Comparison of ENCODE assay signal across 20 cellular contexts in the genomic region with DNA sequence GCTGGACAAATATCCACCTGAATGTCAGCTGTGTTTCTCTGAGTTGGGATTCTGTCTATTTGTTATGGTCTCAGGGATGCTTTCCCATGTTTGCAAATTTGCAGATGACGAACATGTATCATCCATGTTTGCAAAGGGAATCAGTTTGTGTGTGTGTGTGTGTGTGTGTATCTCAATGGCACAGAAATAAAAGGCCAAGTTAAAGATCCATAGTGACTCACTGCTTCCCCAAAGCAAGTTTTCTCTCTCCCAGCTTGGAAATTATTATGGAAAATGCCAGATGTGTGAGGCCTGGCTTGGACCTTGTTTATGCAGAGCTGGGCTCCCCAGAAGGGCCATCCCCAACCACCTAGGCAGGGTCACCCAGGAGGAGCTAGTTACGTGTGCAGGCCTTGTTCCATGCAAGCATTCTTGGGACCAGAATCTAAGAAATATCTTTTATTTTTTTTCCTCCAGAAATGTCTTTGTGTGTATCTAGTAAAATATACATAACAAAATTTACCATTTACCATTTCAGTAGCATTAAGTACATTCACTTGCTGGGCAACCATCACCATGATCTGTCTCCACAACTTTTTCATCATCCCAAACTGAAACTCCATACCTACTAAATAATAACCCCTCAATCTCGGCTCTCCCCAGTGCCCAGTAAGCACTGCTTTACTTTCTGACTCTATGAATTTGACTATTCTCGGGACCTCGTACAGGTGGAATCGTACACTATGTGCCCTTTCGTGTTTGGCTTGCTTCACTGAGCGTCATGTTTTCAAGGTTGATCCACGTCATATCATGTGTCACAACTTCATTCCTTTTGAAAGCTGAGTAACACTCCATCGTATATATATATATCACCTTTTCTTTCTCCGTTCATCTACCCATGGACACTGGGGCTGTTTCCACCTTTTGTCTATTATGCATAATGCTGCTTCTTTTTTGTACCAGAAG. TPM values are rescaled to one million over a fixed set of nuclear protein-coding genes. Genes with fewer than 3 reads are reported as not detected.
DNase-seq lines count a peak whose midpoint lies in the region; ATAC-seq and TF ChIP-seq lines count a peak whose summit lies in the region.
"Had no signal": no experiment of that assay in that cellular context is flagged by ENCODE, and none has a peak within 500 bp of the region (broad histone marks: within the 10 kb centered on the region; RNA-seq: fewer than 3 reads in every experiment).

No MANE protein-coding gene starts in this region.

- peaks cover 2% of the 10 kb centered on the region for H3K27me3 ChIP-seq in endodermal cell (ENCODE audit: control insufficient read depth, insufficient read depth, low read length, poor library complexity, severe bottlenecking)
- H3K27me3 ChIP-seq: tibial artery had no signal

- no peaks in the 10 kb centered on the region for H3K9me3 ChIP-seq in endodermal cell (ENCODE audit: control insufficient read depth, low read length)
- H3K9me3 ChIP-seq: tibial artery had no signal

- no peaks in the 10 kb centered on the region for H3K36me3 Mint-ChIP-seq in natural killer cell treated with Interleukin-12 subunit alpha and Interleukin-12 subunit beta and Interleukin-15 and Interleukin-18, amount 100 ng/mL, for 72 hours
- H3K36me3 Mint-ChIP-seq in natural killer cell (no peaks in the 10 kb centered on the region), endodermal cell (ENCODE audit: low read depth) (no peaks in the 10 kb centered on the region), nephron (ENCODE audit: low read depth) (no peaks in the 10 kb centered on the region)
- H3K36me3 Mint-ChIP-seq: CD8-positive, alpha-beta T cell; stimulated activated effector memory CD8-positive, alpha-beta T cell treated with anti-CD3 and anti-CD28 coated beads, Interleukin-12 subunit alpha, Interleukin-12 subunit beta, amount 100 ng/mL, for 72 hours had no signal

- intact Hi-C loops in natural killer cell (cut with micrococcal nuclease), result no loop called here

- no peaks in the 10 kb centered on the region for H3K36me3 ChIP-seq in endodermal cell (ENCODE audit: control insufficient read depth, insufficient read depth, low read length)
- H3K36me3 ChIP-seq: tibial artery had no signal

- WGBS in endodermal cell (ENCODE audit: insufficient coverage in 1 of 2, insufficient read length in 1 of 2), 2 experiments, result 96 to 99% methylated on average over 9 to 11 of the region's 11 CpGs

- H3K27ac Mint-ChIP-seq in natural killer cell treated with Interleukin-12 subunit alpha and Interleukin-12 subunit beta and Interleukin-15 and Interleukin-18, amount 100 ng/mL, for 72 hours, result peak overlapping the region in 1 of 2 donors; percentile 11
- H3K27ac Mint-ChIP-seq in natural killer cell (no peak overlapping the region), endodermal cell (no peak overlapping the region), nephron (peak overlapping the region; percentile 11 to 81 (median 17))
- H3K27ac Mint-ChIP-seq: activated CD4-positive, alpha-beta T cell treated with anti-CD3 and anti-CD28 coated beads, Interleukin-2, amount 10 ng/mL, durations not matched to agents 7 days and 5 days; stimulated activated effector memory CD8-positive, alpha-beta T cell treated with anti-CD3 and anti-CD28 coated beads, Interleukin-12 subunit alpha, Interleukin-12 subunit beta, amount 100 ng/mL, for 72 hours had no signal

- DNase-seq in natural killer cell treated with Interleukin-12 subunit alpha and Interleukin-12 subunit beta and Interleukin-15 and Interleukin-18, amount 100 ng/mL, for 72 hours (ENCODE audit: low spot score), result peak; percentile 55
- DNase-seq in natural killer cell, result no peak
- DNase-seq in endodermal cell, result peak; percentile 26
- no peak for DNase-seq in GM20000 (ENCODE audit: low spot score)
- no peak for DNase-seq in hypothalamus (lab: John Stamatoyannopoulos, UW)
- DNase-seq: activated CD4-positive, alpha-beta T cell treated with anti-CD3 and anti-CD28 coated beads, Interleukin-2, amount 10 ng/mL, durations not matched to agents 7 days and 5 days; activated naive CD4-positive, alpha-beta T cell; CD8-positive, alpha-beta T cell; DMS79; glutamatergic neuron; MM.1S; NCI-H82; PC-9; stimulated activated CD4-positive, alpha-beta T cell treated with anti-CD3 and anti-CD28 coated beads, Interleukin-12 subunit alpha, Interleukin-12 subunit beta, amount 100 ng/mL, for 4 hours had no signal

- no peak for TF ChIP-seq CTCF in natural killer cell (IDR thresholded peaks at IDR 0.05)
- TF ChIP-seq CTCF in endodermal cell (conservative IDR thresholded peaks at IDR 0.05), result no peak
- TF ChIP-seq CTCF in nephron (IDR thresholded peaks at IDR 0.05; ENCODE audit: unreplicated experiment in 3 of 3), result no peak
- no peak for TF ChIP-seq CTCF in GM20000 (IDR thresholded peaks at IDR 0.05; ENCODE audit: extremely low read depth, missing control alignments)

- no peaks in the 10 kb centered on the region for H3K9me3 Mint-ChIP-seq in natural killer cell treated with Interleukin-12 subunit alpha and Interleukin-12 subunit beta and Interleukin-15 and Interleukin-18, amount 100 ng/mL, for 72 hours
- H3K9me3 Mint-ChIP-seq in natural killer cell (no peaks in the 10 kb centered on the region), endodermal cell (no peaks in the 10 kb centered on the region), nephron (no peaks in the 10 kb centered on the region)
- H3K9me3 Mint-ChIP-seq: activated CD4-positive, alpha-beta T cell treated with anti-CD3 and anti-CD28 coated beads, Interleukin-2, amount 10 ng/mL, durations not matched to agents 7 days and 5 days; CD8-positive, alpha-beta T cell; stimulated activated effector memory CD8-positive, alpha-beta T cell treated with anti-CD3 and anti-CD28 coated beads, Interleukin-12 subunit alpha, Interleukin-12 subunit beta, amount 100 ng/mL, for 72 hours had no signal

- no peak overlapping the region for H3K9ac ChIP-seq in endodermal cell (ENCODE audit: extremely low read depth, low read length, poor library complexity, severe bottlenecking)
- H3K9ac ChIP-seq: parathyroid adenoma had no signal

- H3K27ac ChIP-seq in endodermal cell (ENCODE audit: low read depth, low read length), result no peak overlapping the region
- H3K27ac ChIP-seq: parathyroid adenoma, PC-9, tibial artery had no signal

- no peak overlapping the region for H3K4me3 ChIP-seq in endodermal cell (ENCODE audit: low read length)
- H3K4me3 ChIP-seq: PC-9, tibial artery had no signal

- peaks cover 3% of the 10 kb centered on the region for H3K4me1 ChIP-seq in endodermal cell (ENCODE audit: control insufficient read depth, insufficient read depth, low read length)
- H3K4me1 ChIP-seq: parathyroid adenoma had no signal

- peaks cover 0 to 3% of the 10 kb centered on the region in 2 donors for H3K27me3 Mint-ChIP-seq in natural killer cell treated with Interleukin-12 subunit alpha and Interleukin-12 subunit beta and Interleukin-15 and Interleukin-18, amount 100 ng/mL, for 72 hours
- H3K27me3 Mint-ChIP-seq in natural killer cell (ENCODE audit: low read depth in 2 of 2) (peaks cover 0 to 7% of the 10 kb centered on the region in 2 donors), endodermal cell (ENCODE audit: insufficient read depth) (peaks cover 4% of the 10 kb centered on the region), nephron (ENCODE audit: low read depth) (peaks cover 13% of the 10 kb centered on the region)
- H3K27me3 Mint-ChIP-seq: activated CD4-positive, alpha-beta T cell treated with anti-CD3 and anti-CD28 coated beads, Interleukin-2, amount 10 ng/mL, durations not matched to agents 7 days and 5 days had no signal

- peaks cover 3 to 15% of the 10 kb centered on the region in 2 donors for H3K4me1 Mint-ChIP-seq in natural killer cell treated with Interleukin-12 subunit alpha and Interleukin-12 subunit beta and Interleukin-15 and Interleukin-18, amount 100 ng/mL, for 72 hours (ENCODE audit: low read depth in 2 of 2)
- H3K4me1 Mint-ChIP-seq in natural killer cell, result peaks cover 11% of the 10 kb centered on the region in 2 donors
- peaks cover 5% of the 10 kb centered on the region for H3K4me1 Mint-ChIP-seq in endodermal cell
- peaks cover 18% of the 10 kb centered on the region for H3K4me1 Mint-ChIP-seq in nephron

- no peak for ATAC-seq in natural killer cell treated with Interleukin-12 subunit alpha and Interleukin-12 subunit beta and Interleukin-15 and Interleukin-18, amount 100 ng/mL, for 72 hours
- ATAC-seq in natural killer cell, result no peak
- ATAC-seq in GM21529 (IDR thresholded peaks at IDR 0.05; ENCODE audit: unreplicated experiment), result no peak
- ATAC-seq in SK-N-SH treated with all-trans-retinoic acid at 6 μM for 48 hours, result no peak
- ATAC-seq: CD8-positive, alpha-beta T cell; stimulated activated effector memory CD8-positive, alpha-beta T cell treated with anti-CD3 and anti-CD28 coated beads, Interleukin-12 subunit alpha, Interleukin-12 subunit beta, amount 100 ng/mL, for 72 hours had no signal

- H3K4me3 Mint-ChIP-seq in natural killer cell treated with Interleukin-12 subunit alpha and Interleukin-12 subunit beta and Interleukin-15 and Interleukin-18, amount 100 ng/mL, for 72 hours, result no peak overlapping the region
- H3K4me3 Mint-ChIP-seq in natural killer cell, result no peak overlapping the region
- no peak overlapping the region for H3K4me3 Mint-ChIP-seq in endodermal cell
- H3K4me3 Mint-ChIP-seq in nephron, result peak overlapping the region; percentile 25 to 29 (median 27)
- H3K4me3 Mint-ChIP-seq: CD8-positive, alpha-beta T cell had no signal

TF ChIP-seq in SK-N-SH treated with all-trans-retinoic acid at 6 μM for 48 hours, 23 proteins besides CTCF, POLR2A, EP300 and RAD21 (continues in another document):
- TF ChIP-seq, protein P1, sequence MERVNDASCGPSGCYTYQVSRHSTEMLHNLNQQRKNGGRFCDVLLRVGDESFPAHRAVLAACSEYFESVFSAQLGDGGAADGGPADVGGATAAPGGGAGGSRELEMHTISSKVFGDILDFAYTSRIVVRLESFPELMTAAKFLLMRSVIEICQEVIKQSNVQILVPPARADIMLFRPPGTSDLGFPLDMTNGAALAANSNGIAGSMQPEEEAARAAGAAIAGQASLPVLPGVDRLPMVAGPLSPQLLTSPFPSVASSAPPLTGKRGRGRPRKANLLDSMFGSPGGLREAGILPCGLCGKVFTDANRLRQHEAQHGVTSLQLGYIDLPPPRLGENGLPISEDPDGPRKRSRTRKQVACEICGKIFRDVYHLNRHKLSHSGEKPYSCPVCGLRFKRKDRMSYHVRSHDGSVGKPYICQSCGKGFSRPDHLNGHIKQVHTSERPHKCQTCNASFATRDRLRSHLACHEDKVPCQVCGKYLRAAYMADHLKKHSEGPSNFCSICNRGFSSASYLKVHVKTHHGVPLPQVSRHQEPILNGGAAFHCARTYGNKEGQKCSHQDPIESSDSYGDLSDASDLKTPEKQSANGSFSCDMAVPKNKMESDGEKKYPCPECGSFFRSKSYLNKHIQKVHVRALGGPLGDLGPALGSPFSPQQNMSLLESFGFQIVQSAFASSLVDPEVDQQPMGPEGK (CRISPR knock-in tag; IDR thresholded peaks at IDR 0.05; ENCODE audit: borderline replicate concordance), result no peak
- TF ChIP-seq RARB (CRISPR knock-in tag; IDR thresholded peaks at IDR 0.05) (no peak), ZNF70 (CRISPR knock-in tag; IDR thresholded peaks at IDR 0.05) (no peak), GLIS3 (CRISPR knock-in tag; IDR thresholded peaks at IDR 0.05) (no peak)

RNA-seq across cellular contexts. Expression of a gene that starts 56.6 kb away (rescaled TPM):
- total RNA-seq in natural killer cell treated with Interleukin-12 subunit alpha and Interleukin-12 subunit beta and Interleukin-15 and Interleukin-18, amount 100 ng/mL, for 72 hours, result not detected
- total RNA-seq in natural killer cell (not detected), endodermal cell (not detected)
- 15.0 TPM for polyA plus RNA-seq in endodermal cell (2013, experiment 1 of 2)
- polyA plus RNA-seq in endodermal cell (2013, experiment 2 of 2), result 12.3 TPM
- total RNA-seq: activated CD4-positive, alpha-beta T cell treated with anti-CD3 and anti-CD28 coated beads, Interleukin-2, amount 10 ng/mL, durations not matched to agents 7 days and 5 days; CD8-positive, alpha-beta T cell had no signal

Comparison
In these comparisons a context has a peak if more than half of its experiments do, and no peak if none do; other contexts are left out.
1. DNase-seq: peak in natural killer cell treated with Interleukin-12 subunit alpha and Interleukin-12 subunit beta and Interleukin-15 and Interleukin-18, amount 100 ng/mL, for 72 hours (single experiment) and endodermal cell (single experiment); none in natural killer cell (single experiment), GM20000 (single experiment) and hypothalamus (0 of 51).
2. H3K27ac Mint-ChIP-seq: peak in nephron (3 of 3); none in natural killer cell (0 of 2) and endodermal cell (single experiment).
3. H3K4me3 Mint-ChIP-seq: peak in nephron (3 of 3); none in natural killer cell treated with Interleukin-12 subunit alpha and Interleukin-12 subunit beta and Interleukin-15 and Interleukin-18, amount 100 ng/mL, for 72 hours (single experiment), natural killer cell (single experiment) and endodermal cell (single experiment).